8 cellular contexts compared by ENCODE assay signal in genomic region chr6:108115598-108116058, GRCh38. TPM values are rescaled to one million over a fixed set of nuclear protein-coding genes. Genes with fewer than 3 reads are reported as not detected.
DNase-seq lines count a peak whose midpoint lies in the region; ATAC-seq and TF ChIP-seq lines count a peak whose summit lies in the region.

No MANE protein-coding gene starts in this region.

- H3F3A ChIP-seq in MM.1S (ENCODE audit: insufficient read depth, low read length), result 0 out of 2 replicates have a peak, but pooled peaks cover 3% of the 10 kb centered on the region

- no peaks in the 10 kb centered on the region for H3K36me3 ChIP-seq in MM.1S (replicated peaks; ENCODE audit: insufficient read depth, low read length)
- no peaks in the 10 kb centered on the region for H3K36me3 ChIP-seq in iPS-15b (ENCODE audit: control insufficient read depth, insufficient read depth, low read length)

- H3K27ac Mint-ChIP-seq in activated T-helper 17 cell treated with anti-CD3 and anti-CD28 coated beads, Interleukin-2, amount 50 U/mL, for 72 hours, result no peak overlapping the region
- H3K27ac Mint-ChIP-seq in stimulated activated effector memory CD8-positive, alpha-beta T cell treated with anti-CD3 and anti-CD28 coated beads, Interleukin-12 subunit alpha, Interleukin-12 subunit beta, amount 100 ng/mL, for 72 hours, result no peak overlapping the region

- no peaks in the 10 kb centered on the region for H3K9me3 Mint-ChIP-seq in activated T-helper 17 cell treated with anti-CD3 and anti-CD28 coated beads, Interleukin-2, amount 50 U/mL, for 72 hours
- H3K9me3 Mint-ChIP-seq in stimulated activated effector memory CD8-positive, alpha-beta T cell treated with anti-CD3 and anti-CD28 coated beads, Interleukin-12 subunit alpha, Interleukin-12 subunit beta, amount 100 ng/mL, for 72 hours, result no peaks in the 10 kb centered on the region

- H3K79me2 ChIP-seq in MM.1S (ENCODE audit: low read length), result no peaks in the 10 kb centered on the region

- H3K27ac ChIP-seq in MM.1S (ENCODE audit: low read length), result no peak overlapping the region

- H3K9me2 ChIP-seq in MM.1S (replicated peaks; ENCODE audit: insufficient read depth, low read length), result no peaks in the 10 kb centered on the region

- peak; percentile 16 for DNase-seq in SKM-1 treated with dmso at 0.1 percent for 144 hours (lab: John Stamatoyannopoulos, UW; ENCODE audit: unreplicated experiment)
- no peak for DNase-seq in SKM-1 (lab: John Stamatoyannopoulos, UW; ENCODE audit: unreplicated experiment)
- no peak for DNase-seq in MM.1S
- DNase-seq in stimulated activated effector memory CD8-positive, alpha-beta T cell treated with anti-CD3 and anti-CD28 coated beads, Interleukin-12 subunit alpha, Interleukin-12 subunit beta, amount 100 ng/mL, for 72 hours (ENCODE audit: low spot score in 2 of 2), result peak in 1 of 2 donors; percentile 61
- DNase-seq in inferior parietal cortex (ENCODE audit: extremely low spot score), result no peak
- no peak for DNase-seq in SW 1271 (lab: John Stamatoyannopoulos, UW)

- TF ChIP-seq CTCF in MM.1S (IDR thresholded peaks at IDR 0.05; ENCODE audit: low read length), result peak; percentile 44

- H3K4me3 Mint-ChIP-seq in activated T-helper 17 cell treated with anti-CD3 and anti-CD28 coated beads, Interleukin-2, amount 50 U/mL, for 72 hours, result peak overlapping the region; percentile 75
- peak overlapping the region; percentile 77 for H3K4me3 Mint-ChIP-seq in stimulated activated effector memory CD8-positive, alpha-beta T cell treated with anti-CD3 and anti-CD28 coated beads, Interleukin-12 subunit alpha, Interleukin-12 subunit beta, amount 100 ng/mL, for 72 hours

- peaks cover 18% of the 10 kb centered on the region for H3K36me3 Mint-ChIP-seq in activated T-helper 17 cell treated with anti-CD3 and anti-CD28 coated beads, Interleukin-2, amount 50 U/mL, for 72 hours (ENCODE audit: low read depth)
- no peaks in the 10 kb centered on the region for H3K36me3 Mint-ChIP-seq in stimulated activated effector memory CD8-positive, alpha-beta T cell treated with anti-CD3 and anti-CD28 coated beads, Interleukin-12 subunit alpha, Interleukin-12 subunit beta, amount 100 ng/mL, for 72 hours

- no peak overlapping the region for H3K4me3 ChIP-seq in MM.1S (ENCODE audit: low read length)
- peak overlapping the region; percentile 55 for H3K4me3 ChIP-seq in iPS-15b (ENCODE audit: low read depth, low read length)

- no peak for ATAC-seq in activated T-helper 17 cell treated with anti-CD3 and anti-CD28 coated beads, Interleukin-2, amount 50 U/mL, for 72 hours (replicated peaks)
- ATAC-seq in stimulated activated effector memory CD8-positive, alpha-beta T cell treated with anti-CD3 and anti-CD28 coated beads, Interleukin-12 subunit alpha, Interleukin-12 subunit beta, amount 100 ng/mL, for 72 hours, result no peak

- no peak overlapping the region for H2AFZ ChIP-seq in MM.1S (ENCODE audit: low read length)

- H3K4me1 ChIP-seq in MM.1S (ENCODE audit: low read length), result no peaks in the 10 kb centered on the region
- peaks cover 4% of the 10 kb centered on the region for H3K4me1 ChIP-seq in iPS-15b (ENCODE audit: control insufficient read depth, insufficient read depth, low read length)

- H3K4me2 ChIP-seq in MM.1S (ENCODE audit: low read depth, low read length), result peak overlapping the region; percentile 10; the same call in 1 of the 2 replicates

- no peaks in the 10 kb centered on the region for H4K20me1 ChIP-seq in MM.1S (ENCODE audit: insufficient read depth, low read length)

- no peak overlapping the region for H3K9ac ChIP-seq in MM.1S (ENCODE audit: low read length)
- no peak overlapping the region for H3K9ac ChIP-seq in iPS-15b (ENCODE audit: low read depth, low read length)

- H3K9me3 ChIP-seq in MM.1S (replicated peaks; ENCODE audit: insufficient read depth, low read length) (no peaks in the 10 kb centered on the region), iPS-15b (ENCODE audit: control insufficient read depth, insufficient read depth, low read length) (no peaks in the 10 kb centered on the region)

- H3K27me3 Mint-ChIP-seq in activated T-helper 17 cell treated with anti-CD3 and anti-CD28 coated beads, Interleukin-2, amount 50 U/mL, for 72 hours, result peaks cover 80% of the 10 kb centered on the region

- H3K27me3 ChIP-seq in MM.1S (replicated peaks; ENCODE audit: insufficient read depth, low read length), result peaks cover 10% of the 10 kb centered on the region; the same call in 1 of the 2 replicates
- H3K27me3 ChIP-seq in iPS-15b (ENCODE audit: control insufficient read depth, insufficient read depth, low read length), result peaks cover 95% of the 10 kb centered on the region

- H3K4me1 Mint-ChIP-seq in activated T-helper 17 cell treated with anti-CD3 and anti-CD28 coated beads, Interleukin-2, amount 50 U/mL, for 72 hours, result peaks cover 31% of the 10 kb centered on the region
- peaks cover 55% of the 10 kb centered on the region for H3K4me1 Mint-ChIP-seq in stimulated activated effector memory CD8-positive, alpha-beta T cell treated with anti-CD3 and anti-CD28 coated beads, Interleukin-12 subunit alpha, Interleukin-12 subunit beta, amount 100 ng/mL, for 72 hours

RNA-seq across cellular contexts. Expression of gene OSTM1, which starts 41.1 kb away (rescaled TPM):
- total RNA-seq in activated T-helper 17 cell treated with anti-CD3 and anti-CD28 coated beads, Interleukin-2, amount 50 U/mL, for 72 hours, result 10 to 100 TPM; 10.1 to 19.3 TPM

RNA-seq across cellular contexts. Expression of gene NR2E1, which starts 50.2 kb away (rescaled TPM):
- not detected for total RNA-seq in activated T-helper 17 cell treated with anti-CD3 and anti-CD28 coated beads, Interleukin-2, amount 50 U/mL, for 72 hours
